19 cellular contexts compared by ENCODE assay signal in the genomic region with DNA sequence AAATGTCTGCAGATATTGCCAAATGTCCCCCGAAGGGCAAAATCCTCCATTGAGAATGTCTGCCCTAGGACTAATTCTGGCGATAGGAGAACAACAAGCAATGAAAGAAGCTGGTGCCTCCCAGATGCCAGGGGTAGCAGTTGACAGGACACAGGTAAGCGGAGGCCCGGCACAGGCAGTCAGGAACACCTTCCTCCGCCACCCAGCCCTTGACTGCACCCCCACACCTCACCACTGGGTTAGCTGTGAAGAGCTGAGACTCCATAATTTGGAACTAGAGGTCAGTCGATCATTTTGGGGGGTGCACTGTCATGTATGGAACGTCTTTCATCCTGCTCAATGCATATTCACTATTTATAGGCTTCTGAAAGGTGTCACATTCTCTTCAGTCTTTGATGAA.
DNase-seq lines count a peak whose midpoint lies in the region; ATAC-seq, FAIRE-seq and TF ChIP-seq lines count a peak whose summit lies in the region.
"Had no signal": no experiment of that assay in that cellular context is flagged by ENCODE, and none has a peak within 500 bp of the region (broad histone marks: within the 10 kb centered on the region; RNA-seq: fewer than 3 reads in every experiment).

No MANE protein-coding gene starts in this region.

- H4K91ac ChIP-seq in H9 (ENCODE audit: insufficient read length, low read depth, low read length) = no peak overlapping the region

- peaks cover 1% of the 10 kb centered on the region; the same call in 1 of the 2 replicates for H3K4me1 ChIP-seq in H9 (ENCODE audit: insufficient read depth, low read length)
- peaks cover 8% of the 10 kb centered on the region for H3K4me1 ChIP-seq in endodermal cell (ENCODE audit: control insufficient read depth, insufficient read depth, low read length)
- no peaks in the 10 kb centered on the region for H3K4me1 ChIP-seq in esophagus squamous epithelium

- TF ChIP-seq CTCF in H9 (conservative IDR thresholded peaks at IDR 0.05) (no peak), endodermal cell (conservative IDR thresholded peaks at IDR 0.05) (peak; percentile 31), mesothelial cell of epicardium (IDR thresholded peaks at IDR 0.05; ENCODE audit: unreplicated experiment) (no peak), esophagus squamous epithelium (IDR thresholded peaks at IDR 0.05) (no peak), natural killer cell (IDR thresholded peaks at IDR 0.05) (no peak)

- H4K20me1 ChIP-seq in H9 (ENCODE audit: control insufficient read depth, insufficient read depth, insufficient read length) = no peaks in the 10 kb centered on the region

- H3K36me3 ChIP-seq in endodermal cell (ENCODE audit: control insufficient read depth, insufficient read depth, low read length) (no peaks in the 10 kb centered on the region), esophagus squamous epithelium (no peaks in the 10 kb centered on the region)

- H3K4me3 ChIP-seq in endodermal cell (ENCODE audit: low read length) (no peak overlapping the region), esophagus squamous epithelium (no peak overlapping the region)
- H3K4me3 ChIP-seq: GM23248 had no signal

- intact Hi-C loops in esophagus squamous epithelium (cut with DNase I) (no loop called here), natural killer cell (cut with micrococcal nuclease) (no loop called here)

- TF ChIP-seq POLR2A in esophagus squamous epithelium (IDR thresholded peaks at IDR 0.05) = no peak
- no peak for TF ChIP-seq POLR2A in GM12891 (IDR thresholded peaks at IDR 0.05; ENCODE audit: low read depth, low read length)

- H3T11ph ChIP-seq in H9 (ENCODE audit: low read length) = no peak overlapping the region

- H3K4me2 ChIP-seq in H9 (ENCODE audit: insufficient read depth, insufficient read length, low read length) = no peak overlapping the region

- H3K18ac ChIP-seq in H9 (ENCODE audit: insufficient read length, low read depth, low read length) = no peak overlapping the region

- H3K4me3 Mint-ChIP-seq in H9 (no peak overlapping the region), endodermal cell (no peak overlapping the region), mesothelial cell of epicardium (no peak overlapping the region), natural killer cell (no peak overlapping the region)
- H3K4me3 Mint-ChIP-seq: CD4-positive, alpha-beta memory T cell had no signal

- H3K79me2 ChIP-seq in H9 (ENCODE audit: insufficient read depth, low read length) = no peaks in the 10 kb centered on the region

- H3K23me2 ChIP-seq in H9 (ENCODE audit: insufficient read length, low read depth, low read length, poor library complexity, severe bottlenecking) = no peaks in the 10 kb centered on the region

- H3K23ac ChIP-seq in H9 (ENCODE audit: insufficient read length, low read depth, low read length) = no peak overlapping the region

- no peak overlapping the region for H2BK5ac ChIP-seq in H9 (ENCODE audit: insufficient read length, low read length)

- no peak for ATAC-seq in GM21737 (IDR thresholded peaks at IDR 0.05; ENCODE audit: unreplicated experiment)
- ATAC-seq in natural killer cell = no peak

- DNase-seq in H9 (peak; percentile 38), endodermal cell (peak; percentile 73), mesothelial cell of epicardium (ENCODE audit: low spot score in 2 of 2, unreplicated experiment in 2 of 2) (no peak), esophagus squamous epithelium (lab: John Stamatoyannopoulos, UW) (no peak), natural killer cell (no peak), GM12891 (ENCODE audit: insufficient read length, low spot score) (no peak)
- DNase-seq: C1 segment of cervical spinal cord; CD4-positive, alpha-beta memory T cell; COR-L47; DMS 273 treated with DMSO at 0.1 percent for 48 hours; DMS79; EL; GF-D8; GM23248; HCEC 1CT had no signal

- no peak overlapping the region for H4K8ac ChIP-seq in H9 (replicated peaks; ENCODE audit: insufficient read length, low read depth, low read length)

- no peaks in the 10 kb centered on the region; a peak in 3 of 7 replicates for H3K36me3 Mint-ChIP-seq in H9 (ENCODE audit: insufficient read depth in 1 of 3, low read depth in 3 of 3)
- H3K36me3 Mint-ChIP-seq in endodermal cell (ENCODE audit: low read depth) = no peaks in the 10 kb centered on the region
- no peaks in the 10 kb centered on the region for H3K36me3 Mint-ChIP-seq in mesothelial cell of epicardium
- H3K36me3 Mint-ChIP-seq in natural killer cell = peaks cover 8% of the 10 kb centered on the region
- H3K36me3 Mint-ChIP-seq: CD4-positive, alpha-beta memory T cell had no signal

- no peak overlapping the region for H4K5ac ChIP-seq in H9 (ENCODE audit: insufficient read length, low read depth, low read length)

- WGBS in H9 (ENCODE audit: extremely low coverage, insufficient read length, low lambda C conversion rate) = no CpG with 5 or more reads among the region's 7 CpGs
- WGBS in endodermal cell (ENCODE audit: insufficient coverage in 1 of 2, insufficient read length in 1 of 2), 2 experiments = 95 to 100% methylated on average over 1 to 7 of the region's 7 CpGs
- WGBS in esophagus squamous epithelium, 2 donors = 84 to 92% methylated on average over 6 to 7 of the region's 7 CpGs

- H3K9me3 ChIP-seq in H9 (ENCODE audit: control insufficient read depth, low read depth, low read length) (no peaks in the 10 kb centered on the region), endodermal cell (ENCODE audit: control insufficient read depth, low read length) (no peaks in the 10 kb centered on the region), esophagus squamous epithelium (no peaks in the 10 kb centered on the region)

- H3K27me3 Mint-ChIP-seq in H9 (ENCODE audit: low read depth) (no peaks in the 10 kb centered on the region), endodermal cell (ENCODE audit: insufficient read depth) (no peaks in the 10 kb centered on the region), mesothelial cell of epicardium (ENCODE audit: low read depth) (no peaks in the 10 kb centered on the region), natural killer cell (ENCODE audit: low read depth in 2 of 2) (no peaks in the 10 kb centered on the region)
- H3K27me3 Mint-ChIP-seq: CD4-positive, alpha-beta memory T cell had no signal

- no peak overlapping the region for H2BK20ac ChIP-seq in H9 (ENCODE audit: low read depth, low read length, poor library complexity, severe bottlenecking)

- no peak overlapping the region for H2BK120ac ChIP-seq in H9 (ENCODE audit: low read depth, low read length, poor library complexity, severe bottlenecking)

- H3K27ac ChIP-seq in H9 (ENCODE audit: insufficient read length, low read depth, low read length) (no peak overlapping the region), endodermal cell (ENCODE audit: low read depth, low read length) (no peak overlapping the region), esophagus squamous epithelium (no peak overlapping the region)
- H3K27ac ChIP-seq: GM23248 had no signal

- H3K9me3 Mint-ChIP-seq in H9 (peaks cover 0 to 5% of the 10 kb centered on the region in 2 experiments; a peak in 3 of 5 replicates), endodermal cell (peaks cover 4% of the 10 kb centered on the region), mesothelial cell of epicardium (peaks cover 8% of the 10 kb centered on the region), natural killer cell (peaks cover 14 to 20% of the 10 kb centered on the region in 2 donors)

- H3K27ac Mint-ChIP-seq in H9 = 0 out of 7 replicates have a peak overlapping the region, but pooled peaks of 1 of the 3 experiments have one; percentile 47
- H3K27ac Mint-ChIP-seq in endodermal cell = no peak overlapping the region
- H3K27ac Mint-ChIP-seq in mesothelial cell of epicardium = peak overlapping the region; percentile 66
- H3K27ac Mint-ChIP-seq in natural killer cell = no peak overlapping the region
- H3K27ac Mint-ChIP-seq: CD4-positive, alpha-beta memory T cell had no signal

- H3K56ac ChIP-seq in H9 (ENCODE audit: insufficient read length, low read depth, low read length) = no peak overlapping the region

- no peak overlapping the region for H2BK12ac ChIP-seq in H9 (ENCODE audit: insufficient read length, low read depth, low read length)

- H3K4ac ChIP-seq in H9 (ENCODE audit: low read depth, low read length) = no peak overlapping the region

- no peak overlapping the region for H2AFZ ChIP-seq in H9 (ENCODE audit: low read length)
- H2AFZ ChIP-seq: GM23248 had no signal

- peaks cover 15 to 18% of the 10 kb centered on the region in 2 experiments for H3K4me1 Mint-ChIP-seq in H9
- peaks cover 16% of the 10 kb centered on the region for H3K4me1 Mint-ChIP-seq in endodermal cell
- H3K4me1 Mint-ChIP-seq in mesothelial cell of epicardium = peaks cover 10% of the 10 kb centered on the region
- no peaks in the 10 kb centered on the region for H3K4me1 Mint-ChIP-seq in natural killer cell
- H3K4me1 Mint-ChIP-seq: CD4-positive, alpha-beta memory T cell had no signal

- H2AK5ac ChIP-seq in H9 (ENCODE audit: insufficient read length, low read length) = no peak overlapping the region

- H3K27me3 ChIP-seq in H9 (ENCODE audit: insufficient read depth, low read length) (no peaks in the 10 kb centered on the region), endodermal cell (ENCODE audit: control insufficient read depth, insufficient read depth, low read length, poor library complexity, severe bottlenecking) (no peaks in the 10 kb centered on the region), esophagus squamous epithelium (no peaks in the 10 kb centered on the region)

- H3K79me1 ChIP-seq in H9 (ENCODE audit: insufficient read depth, low read depth, low read length, poor library complexity, severe bottlenecking) = no peaks in the 10 kb centered on the region

- no peak overlapping the region for H2BK15ac ChIP-seq in H9 (ENCODE audit: low read depth, low read length)

- FAIRE-seq in GM12891 (lab: Jason Lieb, UNC) = no peak
- FAIRE-seq: D721Med, GM12892, H54 had no signal

- H3K14ac ChIP-seq in H9 (ENCODE audit: insufficient read depth, low read length) = 0 out of 2 replicates have a peak overlapping the region, but pooled peaks have one; percentile 6

- H3K9ac ChIP-seq in H9 (ENCODE audit: extremely low read depth, insufficient read length, low read length) (no peak overlapping the region), endodermal cell (ENCODE audit: extremely low read depth, low read length, poor library complexity, severe bottlenecking) (no peak overlapping the region)
- H3K9ac ChIP-seq: GM23248 had no signal

TF ChIP-seq in GM12891, 5 proteins besides CTCF, POLR2A, EP300 and RAD21:
- no peak for TF ChIP-seq POU2F2 (IDR thresholded peaks at IDR 0.05; ENCODE audit: low read depth, low read length)
- no peak for TF ChIP-seq PAX5 (IDR thresholded peaks at IDR 0.05; ENCODE audit: insufficient read depth, low read length, severe bottlenecking)
- no peak for TF ChIP-seq SPI1 (IDR thresholded peaks at IDR 0.05; ENCODE audit: low read depth, low read length)
- TF ChIP-seq TAF1 (IDR thresholded peaks at IDR 0.05; ENCODE audit: low read depth, low read length) = no peak
- no peak for TF ChIP-seq POLR2AphosphoS5 (IDR thresholded peaks at IDR 0.05; ENCODE audit: low read depth, low read length)

Comparison
In these comparisons a context has a peak if more than half of its experiments do, and no peak if none do; other contexts are left out.
1. DNase-seq: peak in H9 (single experiment) and endodermal cell (single experiment); none in mesothelial cell of epicardium (0 of 2), esophagus squamous epithelium (single experiment), natural killer cell (single experiment) and GM12891 (single experiment).